ENCODE assay signal across 10 cellular contexts in the genomic region with DNA sequence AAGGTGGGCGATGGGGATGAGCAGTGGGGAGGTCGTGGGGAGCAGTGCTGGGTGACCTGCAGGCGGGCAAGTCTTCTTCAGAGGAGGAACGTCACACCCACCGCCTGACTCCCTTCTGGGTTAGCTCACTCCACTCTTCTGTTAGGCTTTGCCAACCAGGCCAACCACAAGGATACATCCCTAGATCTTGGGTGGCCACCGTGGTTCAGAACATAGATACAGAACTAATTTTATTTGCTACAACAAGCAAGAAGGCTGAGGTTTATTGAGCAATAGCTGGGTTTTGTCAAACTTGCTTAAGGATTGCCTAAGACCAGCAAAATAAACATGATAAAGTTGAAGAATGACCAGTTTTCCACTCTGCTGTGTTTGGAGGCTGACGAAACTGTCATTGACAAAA.
A peak's percentile ranks its signal among the peaks of the same experiment; 100 is the strongest.
DNase-seq lines count a peak whose midpoint lies in the region; ATAC-seq, FAIRE-seq and TF ChIP-seq lines count a peak whose summit lies in the region.
"Had no signal": no experiment of that assay in that cellular context is flagged by ENCODE, and none has a peak within 500 bp of the region (broad histone marks: within the 10 kb centered on the region; RNA-seq: fewer than 3 reads in every experiment).

No MANE protein-coding gene starts in this region.

- DNase-seq in Daoy (ENCODE audit: low read depth), result peak; percentile 88
- peak; percentile 89 for DNase-seq in SIG-M5 treated with dmso at 0.1 percent for 504 hours (lab: John Stamatoyannopoulos, UW; ENCODE audit: unreplicated experiment)
- DNase-seq in renal cortical epithelial cell (ENCODE audit: low read depth), result peak; percentile 98
- no peak for DNase-seq in D721Med (ENCODE audit: insufficient read length, low spot score)
- DNase-seq in NK-92 (lab: John Stamatoyannopoulos, UW; ENCODE audit: unreplicated experiment), result no peak
- no peak for DNase-seq in DMS53 (lab: John Stamatoyannopoulos, UW)
- DNase-seq: NCI-H524 treated with DMSO at 0.1 percent for 48 hours had no signal

- H3K4me3 ChIP-seq in gastroesophageal sphincter, result no peak overlapping the region

- H3K27ac ChIP-seq in gastroesophageal sphincter, result peak overlapping the region in 3 of 4 donors; percentile 24 to 50 (median 30)

- ATAC-seq in gastroesophageal sphincter (peak; percentile 75), GM18873 (IDR thresholded peaks at IDR 0.05; ENCODE audit: low FRiP score, unreplicated experiment) (no peak)
- ATAC-seq: activated CD4-positive, CD25-positive, alpha-beta regulatory T cell treated with anti-CD3 and anti-CD28 coated beads, Interleukin-2, amount 50 U/mL, for 24 hours had no signal

- FAIRE-seq in D721Med (lab: Jason Lieb, UNC), result no peak

- WGBS in gastroesophageal sphincter (ENCODE audit: low coverage in 1 of 2), 2 donors, result 64 to 96% methylated on average over 5 of the region's 7 CpGs

- no peak for TF ChIP-seq POLR2A in gastroesophageal sphincter (IDR thresholded peaks at IDR 0.05)

- H3K27me3 ChIP-seq in gastroesophageal sphincter, result no peaks in the 10 kb centered on the region

- H3K9me3 ChIP-seq in gastroesophageal sphincter, result no peaks in the 10 kb centered on the region

- no peaks in the 10 kb centered on the region for H3K36me3 ChIP-seq in gastroesophageal sphincter

- TF ChIP-seq CTCF in gastroesophageal sphincter (IDR thresholded peaks at IDR 0.05) (no peak), D721Med (IDR thresholded peaks at IDR 0.05; ENCODE audit: insufficient read depth, missing control alignments) (no peak)

- peaks cover 2 to 20% (median 8%) of the 10 kb centered on the region in 3 donors for H3K4me1 ChIP-seq in gastroesophageal sphincter

- TF ChIP-seq EP300 in gastroesophageal sphincter (IDR thresholded peaks at IDR 0.05), result no peak

Comparison
In these comparisons a context has a peak if more than half of its experiments do, and no peak if none do; other contexts are left out.
1. DNase-seq: peak in Daoy (single experiment), SIG-M5 treated with dmso at 0.1 percent for 504 hours (single experiment) and renal cortical epithelial cell (single experiment); none in D721Med (single experiment), NK-92 (single experiment) and DMS53 (single experiment).